ENCODE assay signal across 23 cellular contexts in genomic region chr11:9594267-9595046, GRCh38.
A peak's percentile ranks its signal among the peaks of the same experiment; 100 is the strongest.
DNase-seq lines count a peak whose midpoint lies in the region; ATAC-seq and TF ChIP-seq lines count a peak whose summit lies in the region.
"Had no signal": no experiment of that assay in that cellular context is flagged by ENCODE, and none has a peak within 500 bp of the region (broad histone marks: within the 10 kb centered on the region; RNA-seq: fewer than 3 reads in every experiment).

No MANE protein-coding gene starts in this region.

- no peak overlapping the region for H3K4me3 Mint-ChIP-seq in nephron progenitor cell
- H3K4me3 Mint-ChIP-seq: activated CD4-positive, alpha-beta T cell treated with anti-CD3 and anti-CD28 coated beads, Interleukin-2, amount 10 ng/mL, durations not matched to agents 24 days and 14 days had no signal

- no peaks in the 10 kb centered on the region for H3K27me3 ChIP-seq in WERI-Rb-1 (ENCODE audit: insufficient read depth, low read depth, severe bottlenecking)
- H3K27me3 ChIP-seq: MG63, neutrophil, spleen, uterus had no signal

- H3K4me3 ChIP-seq in HEK293 (ENCODE audit: low read depth, low read length) (no peak overlapping the region), WERI-Rb-1 (ENCODE audit: low read depth, low read length) (no peak overlapping the region)
- H3K4me3 ChIP-seq: A549, MG63, spleen, uterus had no signal

- DNase-seq in NCI-H510A treated with DMSO at 0.1 percent for 48 hours (lab: John Stamatoyannopoulos, UW) (peak; percentile 24), NCI-H510A (lab: John Stamatoyannopoulos, UW) (no peak), WERI-Rb-1 (peak; percentile 27), nephron progenitor cell (no peak), D341Med (ENCODE audit: low spot score) (no peak), NCI-H1436 (lab: John Stamatoyannopoulos, UW) (no peak)
- DNase-seq: activated CD4-positive, alpha-beta T cell treated with anti-CD3 and anti-CD28 coated beads, Interleukin-2, amount 10 ng/mL, durations not matched to agents 24 days and 14 days; activated naive CD4-positive, alpha-beta T cell; caudate nucleus; DMS79; MG63; midbrain; NCI-H187; NCI-H345; spleen; substantia nigra; SW 1271; uterus had no signal

- H3K27ac Mint-ChIP-seq in nephron progenitor cell, result peak overlapping the region; percentile 1
- H3K27ac Mint-ChIP-seq: activated CD4-positive, alpha-beta T cell treated with anti-CD3 and anti-CD28 coated beads, Interleukin-2, amount 10 ng/mL, durations not matched to agents 24 days and 14 days had no signal

- H3K9me3 Mint-ChIP-seq in nephron progenitor cell, result no peaks in the 10 kb centered on the region
- H3K9me3 Mint-ChIP-seq: activated CD4-positive, alpha-beta T cell treated with anti-CD3 and anti-CD28 coated beads, Interleukin-2, amount 10 ng/mL, durations not matched to agents 24 days and 14 days had no signal

- H3K4me1 Mint-ChIP-seq in nephron progenitor cell, result peaks cover 6% of the 10 kb centered on the region
- H3K4me1 Mint-ChIP-seq: activated CD4-positive, alpha-beta T cell treated with anti-CD3 and anti-CD28 coated beads, Interleukin-2, amount 10 ng/mL, durations not matched to agents 24 days and 14 days had no signal

- peaks cover 8% of the 10 kb centered on the region for H3K27me3 Mint-ChIP-seq in nephron progenitor cell (ENCODE audit: low read depth, poor library complexity)
- H3K27me3 Mint-ChIP-seq: activated CD4-positive, alpha-beta T cell treated with anti-CD3 and anti-CD28 coated beads, Interleukin-2, amount 10 ng/mL, durations not matched to agents 24 days and 14 days had no signal

- POLR2A ChIA-PET in HEK293 (lab: Yijun Ruan, JAX), result interaction anchor here (0.6 to 1.7 kb wide), 3 partner anchors 18 to 217 kb away, joined by 3 to 4 read pairs (median 4); partner anchors contain the start of gene WEE1

- H3K36me3 ChIP-seq in HEK293 (ENCODE audit: control insufficient read depth in 2 of 2, insufficient read depth in 1 of 2, low read length in 2 of 2) (peaks cover 3 to 13% of the 10 kb centered on the region in 2 experiments; a peak in 2 of 3 replicates), WERI-Rb-1 (peaks cover 11% of the 10 kb centered on the region)
- H3K36me3 ChIP-seq: uterus had no signal

- H3K9me3 ChIP-seq in HEK293 (ENCODE audit: control insufficient read depth, insufficient read depth, low read depth, low read length) (no peaks in the 10 kb centered on the region), WERI-Rb-1 (ENCODE audit: severe bottlenecking) (no peaks in the 10 kb centered on the region)
- H3K9me3 ChIP-seq: A549, MG63, neutrophil, spleen, uterus had no signal

- CTCF ChIA-PET in HEK293 (lab: Yijun Ruan, JAX), result interaction anchor here (2.3 kb wide), 1 partner anchor 19 kb away, joined by 12 read pairs; no protein-coding TSS in a partner anchor

- no peak for ATAC-seq in GM19324 (IDR thresholded peaks at IDR 0.05; ENCODE audit: low FRiP score, unreplicated experiment)
- ATAC-seq: A549 had no signal

- peaks cover 11% of the 10 kb centered on the region for H3K36me3 Mint-ChIP-seq in nephron progenitor cell (ENCODE audit: low read depth)

- no peaks in the 10 kb centered on the region for H3K4me1 ChIP-seq in HEK293 (ENCODE audit: control insufficient read depth, insufficient read depth, low read length)
- H3K4me1 ChIP-seq: A549, uterus had no signal

- no peak for TF ChIP-seq CTCF in HEK293 (tag by site-specific recombination; IDR thresholded peaks at IDR 0.05)
- no peak for TF ChIP-seq CTCF in WERI-Rb-1 (IDR thresholded peaks at IDR 0.05; ENCODE audit: low read depth, low read length)
- no peak for TF ChIP-seq CTCF in nephron progenitor cell (IDR thresholded peaks at IDR 0.05)

- H3K27ac ChIP-seq in HEK293 (ENCODE audit: extremely low read depth, low read depth, low read length) (no peak overlapping the region), WERI-Rb-1 (no peak overlapping the region)
- H3K27ac ChIP-seq: A549, C4-2B, neutrophil, spleen, uterus had no signal

TF ChIP-seq in HEK293, 187 proteins besides CTCF, POLR2A, EP300 and RAD21:
- TF ChIP-seq ZBTB17 (tag by site-specific recombination; IDR thresholded peaks at IDR 0.05), result peak; percentile 47; the same call in 1 of the 2 replicates
- no peak for TF ChIP-seq FEZF1 (tag by site-specific recombination; IDR thresholded peaks at IDR 0.05)
- no peak for TF ChIP-seq SP7 (tag by site-specific recombination; IDR thresholded peaks at IDR 0.05)
- peak; percentile 55; the same call in 1 of the 2 replicates for TF ChIP-seq ZNF610 (tag by site-specific recombination; IDR thresholded peaks at IDR 0.05; ENCODE audit: borderline replicate concordance)

Comparison
In these comparisons a context has a peak if more than half of its experiments do, and no peak if none do; other contexts are left out.
1. DNase-seq: peak in NCI-H510A treated with DMSO at 0.1 percent for 48 hours (single experiment) and WERI-Rb-1 (single experiment); none in NCI-H510A (single experiment), nephron progenitor cell (single experiment), D341Med (single experiment) and NCI-H1436 (single experiment).